ENCODE assay signal across 9 cellular contexts in genomic region chr2:85523906-85524566, GRCh38. TPM values are rescaled to one million over a fixed set of nuclear protein-coding genes. Genes with fewer than 3 reads are reported as not detected.
DNase-seq lines count a peak whose midpoint lies in the region; ATAC-seq, FAIRE-seq and TF ChIP-seq lines count a peak whose summit lies in the region.
"Had no signal": no experiment of that assay in that cellular context is flagged by ENCODE, and none has a peak within 500 bp of the region (broad histone marks: within the 10 kb centered on the region; RNA-seq: fewer than 3 reads in every experiment).

No MANE protein-coding gene starts in this region.

- DNase-seq in HepG2 (ENCODE audit: low spot score) (no peak), right lobe of liver (no peak), endothelial cell (ENCODE audit: low spot score) (no peak), neural progenitor cell (ENCODE audit: low spot score) (peak; percentile 44), GOT3 (lab: John Stamatoyannopoulos, UW) (no peak), NCI-H510A (lab: John Stamatoyannopoulos, UW) (no peak), NCI-H128 (lab: John Stamatoyannopoulos, UW; ENCODE audit: unreplicated experiment) (no peak)

- peak; percentile 49 for ATAC-seq in HepG2
- ATAC-seq in right lobe of liver = no peak
- ATAC-seq in GM19463 (IDR thresholded peaks at IDR 0.05; ENCODE audit: unreplicated experiment) = no peak

- no TSS peak for BruUV-seq in HepG2 (replicated peaks; lab: Mats Ljungman, UMichigan)

- H3K27ac ChIP-seq in HepG2 (ENCODE audit: extremely low read length, insufficient read depth, low read length) = no peak overlapping the region
- H3K27ac ChIP-seq in right lobe of liver = no peak overlapping the region
- H3K27ac ChIP-seq in neural progenitor cell = peak overlapping the region; percentile 74

- TF ChIP-seq CTCF in HepG2 (CRISPR knock-in tag; IDR thresholded peaks at IDR 0.05) (no peak), right lobe of liver (IDR thresholded peaks at IDR 0.05) (no peak), endothelial cell (IDR thresholded peaks at IDR 0.05; ENCODE audit: unreplicated experiment) (no peak), neural progenitor cell (IDR thresholded peaks at IDR 0.05) (no peak)

- H3K4me3 ChIP-seq in HepG2 (replicated peaks in 1 of 3; ENCODE audit: insufficient read depth in 1 of 3, low read depth in 2 of 3, low read length in 3 of 3) (peak overlapping the region in 2 of 3 experiments; percentile 4 to 8; a peak in 2 of 6 replicates), right lobe of liver (no peak overlapping the region), neural progenitor cell (no peak overlapping the region)

- POLR2A ChIA-PET in HepG2 (lab: Yijun Ruan, JAX) = interaction anchor here (1.0 to 3.2 kb wide), 7 partner anchors 12 to 105 kb away, joined by 3 to 51 read pairs (median 4); partner anchors contain the start of genes GGCX, MAT2A and SH2D6

- H4K20me1 ChIP-seq in HepG2 (ENCODE audit: insufficient read depth, low read length) = no peaks in the 10 kb centered on the region
- H4K20me1 ChIP-seq in neural progenitor cell (ENCODE audit: low read depth) = no peaks in the 10 kb centered on the region

- no peaks in the 10 kb centered on the region for H3K9me3 Mint-ChIP-seq in endothelial cell (ENCODE audit: unreplicated experiment)
- H3K9me3 Mint-ChIP-seq in neural progenitor cell = no peaks in the 10 kb centered on the region
- H3K9me3 Mint-ChIP-seq: activated T-helper 1 cell treated with anti-CD3 and anti-CD28 coated beads, Interleukin-12 subunit alpha, Interleukin-12 subunit beta, Interleukin-2, Interleukin-4 antibody, amounts not matched to agents 30 ng/mL and 10 ng/mL and 1 ng/mL, durations not matched to agents 14 hours and 24 hours and 36 hours had no signal

- 15% methylated on average over 9 of the region's 9 CpGs for WGBS in HepG2 (ENCODE audit: low lambda C conversion rate)
- 53% methylated on average over 5 of the region's 9 CpGs for whole genome bisulfite sequencing in right lobe of liver (ENCODE audit: insufficient coverage, low coverage, low lambda C conversion rate, missing lambda C conversion rate)

- H3K4me3 Mint-ChIP-seq in endothelial cell (ENCODE audit: unreplicated experiment) (no peak overlapping the region), neural progenitor cell (no peak overlapping the region)
- H3K4me3 Mint-ChIP-seq: activated T-helper 1 cell treated with anti-CD3 and anti-CD28 coated beads, Interleukin-12 subunit alpha, Interleukin-12 subunit beta, Interleukin-2, Interleukin-4 antibody, amounts not matched to agents 30 ng/mL and 10 ng/mL and 1 ng/mL, durations not matched to agents 14 hours and 24 hours and 36 hours had no signal

- H3K79me2 ChIP-seq in HepG2 (ENCODE audit: insufficient read depth, low read length) (no peaks in the 10 kb centered on the region), neural progenitor cell (ENCODE audit: low read depth) (no peaks in the 10 kb centered on the region)

- H3K36me3 ChIP-seq in HepG2 (replicated peaks in 1 of 2; ENCODE audit: control insufficient read depth in 1 of 2, insufficient read depth in 2 of 2, low read length in 2 of 2) = no peaks in the 10 kb centered on the region
- H3K36me3 ChIP-seq in right lobe of liver = no peaks in the 10 kb centered on the region
- no peaks in the 10 kb centered on the region for H3K36me3 ChIP-seq in neural progenitor cell

- peaks cover 2% of the 10 kb centered on the region for H3K27me3 Mint-ChIP-seq in endothelial cell (ENCODE audit: unreplicated experiment)
- peaks cover 11% of the 10 kb centered on the region for H3K27me3 Mint-ChIP-seq in neural progenitor cell (ENCODE audit: insufficient read depth, low read depth)

- no peak overlapping the region for H2AFZ ChIP-seq in HepG2 (ENCODE audit: low read length)
- peak overlapping the region; percentile 97 for H2AFZ ChIP-seq in neural progenitor cell (replicated peaks)

- peaks cover 7% of the 10 kb centered on the region for H3K4me1 Mint-ChIP-seq in endothelial cell (ENCODE audit: unreplicated experiment)
- H3K4me1 Mint-ChIP-seq in neural progenitor cell = peaks cover 31% of the 10 kb centered on the region

- H3K9ac ChIP-seq in HepG2 (ENCODE audit: insufficient read depth, low read depth, low read length) (no peak overlapping the region), neural progenitor cell (no peak overlapping the region)

- intact Hi-C loops in HepG2 (cut with micrococcal nuclease; ENCODE audit: unreplicated experiment) = no loop called here
- intact Hi-C loops in right lobe of liver (cut with DNase I) = no loop called here

- H3K27me3 ChIP-seq in HepG2 (ENCODE audit: control insufficient read depth in 1 of 2, insufficient read depth in 2 of 2, low read length in 2 of 2) = peaks cover 2 to 14% of the 10 kb centered on the region in 2 experiments; a peak in 3 of 5 replicates
- no peaks in the 10 kb centered on the region for H3K27me3 ChIP-seq in right lobe of liver
- no peaks in the 10 kb centered on the region for H3K27me3 ChIP-seq in neural progenitor cell

- H3K4me2 ChIP-seq in HepG2 (ENCODE audit: low read depth, low read length) (peak overlapping the region; percentile 51), neural progenitor cell (peak overlapping the region; percentile 40)

- in situ Hi-C loops in HepG2 (cut with HindIII; ENCODE audit: extremely low pct_ligation_motif_present, low pct_unique_long_range_greater_than_20kb) = no loop called here

- TF ChIP-seq EP300 in HepG2 (IDR thresholded peaks at IDR 0.05; ENCODE audit: low read depth in 2 of 2, low read length in 2 of 2) (no peak), HepG2 (CRISPR knock-in tag; IDR thresholded peaks at IDR 0.05; ENCODE audit: borderline replicate concordance) (no peak)

- peaks cover 29% of the 10 kb centered on the region for H3K4me1 ChIP-seq in HepG2 (ENCODE audit: insufficient read depth, low read length)
- H3K4me1 ChIP-seq in right lobe of liver = peaks cover 0 to 26% (median 0%) of the 10 kb centered on the region in 4 donors
- peaks cover 21% of the 10 kb centered on the region for H3K4me1 ChIP-seq in neural progenitor cell

- H3K36me3 Mint-ChIP-seq in endothelial cell (ENCODE audit: low read depth, unreplicated experiment) (no peaks in the 10 kb centered on the region), neural progenitor cell (no peaks in the 10 kb centered on the region)

- H3K27ac Mint-ChIP-seq in endothelial cell (ENCODE audit: unreplicated experiment) (peak overlapping the region; percentile 13), neural progenitor cell (peak overlapping the region; percentile 72)
- H3K27ac Mint-ChIP-seq: activated T-helper 1 cell treated with anti-CD3 and anti-CD28 coated beads, Interleukin-12 subunit alpha, Interleukin-12 subunit beta, Interleukin-2, Interleukin-4 antibody, amounts not matched to agents 30 ng/mL and 10 ng/mL and 1 ng/mL, durations not matched to agents 14 hours and 24 hours and 36 hours had no signal

- no peak for FAIRE-seq in HepG2 (lab: Jason Lieb, UNC)

- TF ChIP-seq POLR2A in HepG2 (IDR thresholded peaks at IDR 0.05; ENCODE audit: insufficient read depth in 1 of 2, low read depth in 2 of 2, low read length in 2 of 2) (no peak), right lobe of liver (IDR thresholded peaks at IDR 0.05) (no peak)

- TF ChIP-seq RAD21 in HepG2 (CRISPR knock-in tag; IDR thresholded peaks at IDR 0.05) = no peak

- H3K9me3 ChIP-seq in HepG2 (ENCODE audit: low read length) = no peaks in the 10 kb centered on the region
- no peaks in the 10 kb centered on the region for H3K9me3 ChIP-seq in right lobe of liver
- H3K9me3 ChIP-seq in neural progenitor cell (ENCODE audit: low read depth) = no peaks in the 10 kb centered on the region

- CTCF ChIA-PET in HepG2 (lab: Yijun Ruan, JAX; ENCODE audit: low intra/inter-chr PET ratio, low total read pairs) = no interaction called here

- H3F3A ChIP-seq in neural progenitor cell (ENCODE audit: low read depth) = peaks cover 19% of the 10 kb centered on the region

RNA-seq across cellular contexts. Expression of gene MAT2A, which starts 14.9 kb away (rescaled TPM):
- total RNA-seq in HepG2 (2016; rRNA removed; fragmentation: Illumina TruSeq; extraction: Trizol) (55.8 and 155 TPM in 2 replicates), right lobe of liver (100 to 1,000 TPM in 3 of 6 experiments, 10 to 100 TPM in 3; 57.8 to 118 (median 102) TPM), endothelial cell (ENCODE audit: unreplicated experiment) (151 TPM), neural progenitor cell (ENCODE audit: low replicate concordance) (180 and 221 TPM in 2 replicates)
- 17.0 and 17.4 TPM in 2 replicates for total RNA-seq in HepG2 (2016; cell fraction: cytosol; rRNA removed; fragmentation: Illumina TruSeq; extraction: Trizol; ENCODE audit: low read depth)
- total RNA-seq in HepG2 (2016; cell fraction: insoluble cytoplasmic fraction; rRNA removed; fragmentation: Illumina TruSeq; extraction: Trizol) = 56.1 and 159 TPM in 2 replicates
- 24.5 and 25.4 TPM in 2 replicates for total RNA-seq in HepG2 (2016; cell fraction: membrane; rRNA removed; fragmentation: Illumina TruSeq; extraction: Trizol)
- total RNA-seq in HepG2 (2016; cell fraction: nucleus; rRNA removed; fragmentation: Illumina TruSeq; extraction: Trizol) = 512 and 527 TPM in 2 replicates
- polyA plus RNA-seq in HepG2 (2011; rRNA removed) = 331 and 367 TPM in 2 replicates
- polyA plus RNA-seq in HepG2 (2011; cell fraction: cytosol; rRNA removed) = 57.6 and 71.2 TPM in 2 replicates
- polyA plus RNA-seq in HepG2 (2011; cell fraction: nucleus; rRNA removed) = 1,062 and 1,322 TPM in 2 replicates
- 226 and 241 TPM in 2 replicates for polyA plus RNA-seq in HepG2 (2012)
- polyA plus RNA-seq in HepG2 (2016; cell fraction: cytosol; fragmentation: Illumina TruSeq; extraction: Trizol; ENCODE audit: low read depth) = 3.7 and 4.3 TPM in 2 replicates
- polyA plus RNA-seq in HepG2 (2016; cell fraction: insoluble cytoplasmic fraction; fragmentation: Illumina TruSeq; extraction: Trizol; ENCODE audit: low read depth) = 67.1 and 68.7 TPM in 2 replicates
- polyA plus RNA-seq in HepG2 (2016; cell fraction: membrane; fragmentation: Illumina TruSeq; extraction: Trizol; ENCODE audit: low read depth) = 13.5 TPM in 2 replicates
- 1,060 and 1,066 TPM in 2 replicates for polyA plus RNA-seq in HepG2 (2016; cell fraction: nucleus; fragmentation: Illumina TruSeq; extraction: Trizol; ENCODE audit: insufficient read depth, low read depth)
- polyA minus RNA-seq in HepG2 (2011; rRNA and poly(A)+ RNA removed; ENCODE audit: low replicate concordance) = 260 and 404 TPM in 2 replicates
- 43.2 and 67.4 TPM in 2 replicates for polyA minus RNA-seq in HepG2 (2011; cell fraction: cytosol; rRNA and poly(A)+ RNA removed)
- polyA minus RNA-seq in HepG2 (2011; cell fraction: nucleus; rRNA and poly(A)+ RNA removed) = 961 and 1,136 TPM in 2 replicates

RNA-seq across cellular contexts. Expression of gene GGCX, which starts 37.3 kb away (rescaled TPM):
- total RNA-seq in HepG2 (2016; rRNA removed; fragmentation: Illumina TruSeq; extraction: Trizol) = 51.3 and 103 TPM in 2 replicates
- total RNA-seq in HepG2 (2016; cell fraction: cytosol; rRNA removed; fragmentation: Illumina TruSeq; extraction: Trizol; ENCODE audit: low read depth) = 17.1 and 22.7 TPM in 2 replicates
- 48.3 and 106 TPM in 2 replicates for total RNA-seq in HepG2 (2016; cell fraction: insoluble cytoplasmic fraction; rRNA removed; fragmentation: Illumina TruSeq; extraction: Trizol)
- total RNA-seq in HepG2 (2016; cell fraction: membrane; rRNA removed; fragmentation: Illumina TruSeq; extraction: Trizol) = 29.4 and 31.6 TPM in 2 replicates
- total RNA-seq in HepG2 (2016; cell fraction: nucleus; rRNA removed; fragmentation: Illumina TruSeq; extraction: Trizol) = 105 and 118 TPM in 2 replicates
- 72.5 and 74.9 TPM in 2 replicates for polyA plus RNA-seq in HepG2 (2011; rRNA removed)
- 69.2 and 77.6 TPM in 2 replicates for polyA plus RNA-seq in HepG2 (2011; cell fraction: cytosol; rRNA removed)
- 125 and 131 TPM in 2 replicates for polyA plus RNA-seq in HepG2 (2011; cell fraction: nucleus; rRNA removed)
- 61.2 and 76.7 TPM in 2 replicates for polyA plus RNA-seq in HepG2 (2012)
- 13.3 and 16.7 TPM in 2 replicates for polyA plus RNA-seq in HepG2 (2016; cell fraction: cytosol; fragmentation: Illumina TruSeq; extraction: Trizol; ENCODE audit: low read depth)
- polyA plus RNA-seq in HepG2 (2016; cell fraction: insoluble cytoplasmic fraction; fragmentation: Illumina TruSeq; extraction: Trizol; ENCODE audit: low read depth) = 30.8 and 40.7 TPM in 2 replicates
- 17.3 and 20.9 TPM in 2 replicates for polyA plus RNA-seq in HepG2 (2016; cell fraction: membrane; fragmentation: Illumina TruSeq; extraction: Trizol; ENCODE audit: low read depth)
- polyA plus RNA-seq in HepG2 (2016; cell fraction: nucleus; fragmentation: Illumina TruSeq; extraction: Trizol; ENCODE audit: insufficient read depth, low read depth) = 107 and 111 TPM in 2 replicates
- polyA minus RNA-seq in HepG2 (2011; rRNA and poly(A)+ RNA removed; ENCODE audit: low replicate concordance) = 104 and 294 TPM in 2 replicates
- polyA minus RNA-seq in HepG2 (2011; cell fraction: cytosol; rRNA and poly(A)+ RNA removed) = 49.5 and 52.3 TPM in 2 replicates
- polyA minus RNA-seq in HepG2 (2011; cell fraction: nucleus; rRNA and poly(A)+ RNA removed) = 129 and 159 TPM in 2 replicates
- total RNA-seq in right lobe of liver = 100 to 1,000 TPM in 4 of 6 experiments, 10 to 100 TPM in 2; 89.6 to 238 (median 183) TPM
- 145 TPM for total RNA-seq in endothelial cell (ENCODE audit: unreplicated experiment)
- 29.7 and 41.7 TPM in 2 replicates for total RNA-seq in neural progenitor cell (ENCODE audit: low replicate concordance)

RNA-seq across cellular contexts. Expression of gene VAMP8, which starts 53.4 kb away (rescaled TPM):
- total RNA-seq in HepG2 (2016; rRNA removed; fragmentation: Illumina TruSeq; extraction: Trizol) = 83.3 and 97.0 TPM in 2 replicates
- total RNA-seq in HepG2 (2016; cell fraction: cytosol; rRNA removed; fragmentation: Illumina TruSeq; extraction: Trizol; ENCODE audit: low read depth) = 33.0 and 34.9 TPM in 2 replicates
- 91.8 and 96.6 TPM in 2 replicates for total RNA-seq in HepG2 (2016; cell fraction: insoluble cytoplasmic fraction; rRNA removed; fragmentation: Illumina TruSeq; extraction: Trizol)
- total RNA-seq in HepG2 (2016; cell fraction: membrane; rRNA removed; fragmentation: Illumina TruSeq; extraction: Trizol) = 38.7 and 40.7 TPM in 2 replicates
- total RNA-seq in HepG2 (2016; cell fraction: nucleus; rRNA removed; fragmentation: Illumina TruSeq; extraction: Trizol) = 36.3 and 40.3 TPM in 2 replicates
- polyA plus RNA-seq in HepG2 (2011; rRNA removed) = 151 and 157 TPM in 2 replicates
- 149 and 196 TPM in 2 replicates for polyA plus RNA-seq in HepG2 (2011; cell fraction: cytosol; rRNA removed)
- 67.9 and 94.0 TPM in 2 replicates for polyA plus RNA-seq in HepG2 (2011; cell fraction: nucleus; rRNA removed)
- polyA plus RNA-seq in HepG2 (2012) = 146 and 149 TPM in 2 replicates
- 45.1 and 52.0 TPM in 2 replicates for polyA plus RNA-seq in HepG2 (2016; cell fraction: cytosol; fragmentation: Illumina TruSeq; extraction: Trizol; ENCODE audit: low read depth)
- polyA plus RNA-seq in HepG2 (2016; cell fraction: insoluble cytoplasmic fraction; fragmentation: Illumina TruSeq; extraction: Trizol; ENCODE audit: low read depth) = 141 and 157 TPM in 2 replicates
- 48.0 and 51.7 TPM in 2 replicates for polyA plus RNA-seq in HepG2 (2016; cell fraction: membrane; fragmentation: Illumina TruSeq; extraction: Trizol; ENCODE audit: low read depth)
- 89.3 and 90.1 TPM in 2 replicates for polyA plus RNA-seq in HepG2 (2016; cell fraction: nucleus; fragmentation: Illumina TruSeq; extraction: Trizol; ENCODE audit: insufficient read depth, low read depth)
- 33.8 and 60.6 TPM in 2 replicates for polyA minus RNA-seq in HepG2 (2011; rRNA and poly(A)+ RNA removed; ENCODE audit: low replicate concordance)
- polyA minus RNA-seq in HepG2 (2011; cell fraction: cytosol; rRNA and poly(A)+ RNA removed) = 17.8 and 20.1 TPM in 2 replicates
- polyA minus RNA-seq in HepG2 (2011; cell fraction: nucleus; rRNA and poly(A)+ RNA removed) = 16.2 and 24.6 TPM in 2 replicates
- 100 to 1,000 TPM in 1 of 6 experiments, 10 to 100 TPM in 5; 59.5 to 107 (median 74.5) TPM for total RNA-seq in right lobe of liver
- 225 TPM for total RNA-seq in endothelial cell (ENCODE audit: unreplicated experiment)
- 0.52 and 2.4 TPM in 2 replicates for total RNA-seq in neural progenitor cell (ENCODE audit: low replicate concordance)

Comparison
In these comparisons a context has a peak if more than half of its experiments do, and no peak if none do; other contexts are left out.
1. H3K4me3 ChIP-seq: peak in HepG2 (2 of 3); none in right lobe of liver (0 of 3) and neural progenitor cell (single experiment).
2. RNA of gene VAMP8, which starts 53.4 kb away (total RNA-seq): 225 TPM in endothelial cell (single experiment), 33.0 to 97.0 TPM in HepG2 and 59.5 to 107 TPM in right lobe of liver; 0.52 to 2.4 TPM in neural progenitor cell; every median in the first group is over 10 times any median in the second.